ENCODE assay signal across 29 cellular contexts in the genomic region with DNA sequence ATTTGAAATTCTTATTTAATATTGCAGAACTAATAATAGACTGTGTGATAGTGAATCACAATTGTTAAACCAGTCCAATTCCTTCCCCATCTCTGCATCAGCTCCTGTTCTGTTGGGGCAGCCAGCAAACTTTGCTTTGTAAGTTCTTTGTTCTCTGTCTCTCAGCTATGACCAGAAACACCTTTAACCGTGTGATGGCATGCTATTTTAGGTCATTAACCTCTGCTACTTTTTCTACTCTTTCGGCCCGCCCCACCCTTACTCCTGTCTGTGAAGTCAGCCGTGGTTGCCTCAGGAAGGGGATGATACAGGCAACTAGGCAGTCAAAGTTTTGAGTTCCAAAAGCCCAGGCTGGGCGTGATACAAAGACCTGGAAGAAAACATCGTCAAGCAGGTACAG. TPM values are rescaled to one million over a fixed set of nuclear protein-coding genes. Genes with fewer than 3 reads are reported as not detected.
DNase-seq lines count a peak whose midpoint lies in the region; ATAC-seq, FAIRE-seq and TF ChIP-seq lines count a peak whose summit lies in the region.
"Had no signal": no experiment of that assay in that cellular context is flagged by ENCODE, and none has a peak within 500 bp of the region (broad histone marks: within the 10 kb centered on the region; RNA-seq: fewer than 3 reads in every experiment).

No MANE protein-coding gene starts in this region.

- H3K9me2 ChIP-seq in SK-N-SH, result no peaks in the 10 kb centered on the region

- TF ChIP-seq RAD21 in SK-N-SH (IDR thresholded peaks at IDR 0.05; ENCODE audit: low read length), result no peak

- H3K4me3 ChIP-seq in SK-N-SH (ENCODE audit: low read depth in 2 of 2, low read length in 1 of 2), result no peak overlapping the region
- H3K4me3 ChIP-seq: K562 had no signal

- H3K4me2 ChIP-seq in SK-N-SH, result no peak overlapping the region

- H3F3A ChIP-seq in SK-N-SH (replicated peaks; ENCODE audit: insufficient read depth), result no peaks in the 10 kb centered on the region

- no peaks in the 10 kb centered on the region for H3K9me3 ChIP-seq in SK-N-SH

- no peak for TF ChIP-seq EP300 in SK-N-SH (IDR thresholded peaks at IDR 0.05; ENCODE audit: borderline replicate concordance in 1 of 2, low read depth in 1 of 2, low read length in 1 of 2)

- ATAC-seq in esophagus mucosa (peak; percentile 94), HG03039 (IDR thresholded peaks at IDR 0.05; ENCODE audit: unreplicated experiment) (no peak)
- no peak for ATAC-seq in stimulated activated naive B cell treated with anti-CD40 and anti-IgM and Interleukin-4, amounts not matched to agents 10 μg/mL and 1 μg/mL and 100 μg/mL, for 72 hours (replicated peaks)
- ATAC-seq: K562, Panc1 had no signal

- CTCF ChIA-PET in SK-N-SH (lab: Yijun Ruan, JAX), result interaction anchor here (2.6 kb wide), 2 partner anchors 11 to 128 kb away, joined by 7 to 11 read pairs; no protein-coding TSS in a partner anchor

- POLR2A ChIA-PET in SK-N-SH (lab: Yijun Ruan, JAX), result no interaction called here

- H4K20me1 ChIP-seq in SK-N-SH (ENCODE audit: insufficient read depth), result no peaks in the 10 kb centered on the region

- no peak overlapping the region for H3K27ac ChIP-seq in SK-N-SH (ENCODE audit: low read depth in 2 of 2, low read length in 1 of 2)
- H3K27ac ChIP-seq: RWPE1 had no signal

- no peaks in the 10 kb centered on the region; the same call in 1 of the 2 replicates for H3K27me3 ChIP-seq in SK-N-SH (ENCODE audit: insufficient read depth)

- intact Hi-C loops in activated T-helper 2 cell treated with anti-CD3 and anti-CD28 coated beads, Interferon-gamma antibody, Interleukin-2, Interleukin-4, amounts not matched to agents 10 μg/mL and 5 μg/mL and 100 μg/mL, durations not matched to agents 14 hours and 24 hours and 36 hours (cut with micrococcal nuclease), result no loop called here

- 48% methylated on average over 6 of the region's 6 CpGs for WGBS in SK-N-SH (ENCODE audit: low lambda C conversion rate)

- H3K4me1 Mint-ChIP-seq in stimulated activated naive B cell treated with anti-CD40 and anti-IgM and Interleukin-4, amounts not matched to agents 10 μg/mL and 1 μg/mL and 100 μg/mL, for 72 hours, result peaks cover 0 to 4% of the 10 kb centered on the region in 2 donors
- H3K4me1 Mint-ChIP-seq in activated T-cell treated with anti-CD3 and anti-CD28 coated beads, Interleukin-2, amount 50 U/mL, for 24 hours (ENCODE audit: low read depth), result no peaks in the 10 kb centered on the region
- H3K4me1 Mint-ChIP-seq in activated T-helper 2 cell treated with anti-CD3 and anti-CD28 coated beads, Interferon-gamma antibody, Interleukin-2, Interleukin-4, amounts not matched to agents 10 μg/mL and 5 μg/mL and 100 μg/mL, durations not matched to agents 14 hours and 24 hours and 36 hours (ENCODE audit: low read depth), result peaks cover 1% of the 10 kb centered on the region

- H3K9me3 Mint-ChIP-seq in stimulated activated naive B cell treated with anti-CD40 and anti-IgM and Interleukin-4, amounts not matched to agents 10 μg/mL and 1 μg/mL and 100 μg/mL, for 72 hours, result no peaks in the 10 kb centered on the region
- no peaks in the 10 kb centered on the region for H3K9me3 Mint-ChIP-seq in activated T-cell treated with anti-CD3 and anti-CD28 coated beads, Interleukin-2, amount 50 U/mL, for 24 hours
- H3K9me3 Mint-ChIP-seq in activated T-helper 2 cell treated with anti-CD3 and anti-CD28 coated beads, Interferon-gamma antibody, Interleukin-2, Interleukin-4, amounts not matched to agents 10 μg/mL and 5 μg/mL and 100 μg/mL, durations not matched to agents 14 hours and 24 hours and 36 hours, result no peaks in the 10 kb centered on the region

- no peaks in the 10 kb centered on the region for H3K4me1 ChIP-seq in SK-N-SH (ENCODE audit: control insufficient read depth in 1 of 2, insufficient read depth in 2 of 2, low read depth in 1 of 2, low read length in 1 of 2)

- H3K27me3 Mint-ChIP-seq in stimulated activated naive B cell treated with anti-CD40 and anti-IgM and Interleukin-4, amounts not matched to agents 10 μg/mL and 1 μg/mL and 100 μg/mL, for 72 hours, result peaks cover 0 to 20% of the 10 kb centered on the region in 2 donors
- H3K27me3 Mint-ChIP-seq in activated T-cell treated with anti-CD3 and anti-CD28 coated beads, Interleukin-2, amount 50 U/mL, for 24 hours, result peaks cover 79% of the 10 kb centered on the region
- no peaks in the 10 kb centered on the region for H3K27me3 Mint-ChIP-seq in activated T-helper 2 cell treated with anti-CD3 and anti-CD28 coated beads, Interferon-gamma antibody, Interleukin-2, Interleukin-4, amounts not matched to agents 10 μg/mL and 5 μg/mL and 100 μg/mL, durations not matched to agents 14 hours and 24 hours and 36 hours (ENCODE audit: low read depth)

- TF ChIP-seq POLR2A in GM12892 (IDR thresholded peaks at IDR 0.05; ENCODE audit: low read depth, low read length), result no peak

- peak; percentile 27 for FAIRE-seq in GM12892 (lab: Jason Lieb, UNC)
- FAIRE-seq: HTR-8/SVneo, K562 had no signal

- no peaks in the 10 kb centered on the region for H3K36me3 Mint-ChIP-seq in stimulated activated naive B cell treated with anti-CD40 and anti-IgM and Interleukin-4, amounts not matched to agents 10 μg/mL and 1 μg/mL and 100 μg/mL, for 72 hours
- H3K36me3 Mint-ChIP-seq in activated T-cell treated with anti-CD3 and anti-CD28 coated beads, Interleukin-2, amount 50 U/mL, for 24 hours (ENCODE audit: low read depth), result no peaks in the 10 kb centered on the region
- no peaks in the 10 kb centered on the region for H3K36me3 Mint-ChIP-seq in activated T-helper 2 cell treated with anti-CD3 and anti-CD28 coated beads, Interferon-gamma antibody, Interleukin-2, Interleukin-4, amounts not matched to agents 10 μg/mL and 5 μg/mL and 100 μg/mL, durations not matched to agents 14 hours and 24 hours and 36 hours (ENCODE audit: low read depth)

- H3K4me3 Mint-ChIP-seq in stimulated activated naive B cell treated with anti-CD40 and anti-IgM and Interleukin-4, amounts not matched to agents 10 μg/mL and 1 μg/mL and 100 μg/mL, for 72 hours, result no peak overlapping the region
- no peak overlapping the region for H3K4me3 Mint-ChIP-seq in activated T-cell treated with anti-CD3 and anti-CD28 coated beads, Interleukin-2, amount 50 U/mL, for 24 hours
- H3K4me3 Mint-ChIP-seq in activated T-helper 2 cell treated with anti-CD3 and anti-CD28 coated beads, Interferon-gamma antibody, Interleukin-2, Interleukin-4, amounts not matched to agents 10 μg/mL and 5 μg/mL and 100 μg/mL, durations not matched to agents 14 hours and 24 hours and 36 hours (ENCODE audit: low read depth), result no peak overlapping the region

- no peak overlapping the region for H3K9ac ChIP-seq in SK-N-SH

- no peak for TF ChIP-seq CTCF in SK-N-SH (IDR thresholded peaks at IDR 0.05)

- peak overlapping the region; percentile 77 for H3K27ac Mint-ChIP-seq in stimulated activated naive B cell treated with anti-CD40 and anti-IgM and Interleukin-4, amounts not matched to agents 10 μg/mL and 1 μg/mL and 100 μg/mL, for 72 hours
- no peak overlapping the region for H3K27ac Mint-ChIP-seq in activated T-cell treated with anti-CD3 and anti-CD28 coated beads, Interleukin-2, amount 50 U/mL, for 24 hours
- H3K27ac Mint-ChIP-seq in activated T-helper 2 cell treated with anti-CD3 and anti-CD28 coated beads, Interferon-gamma antibody, Interleukin-2, Interleukin-4, amounts not matched to agents 10 μg/mL and 5 μg/mL and 100 μg/mL, durations not matched to agents 14 hours and 24 hours and 36 hours, result no peak overlapping the region

- no peak for DNase-seq in GM12892 (ENCODE audit: insufficient read length)
- no peak for DNase-seq in SK-N-SH
- no peak for DNase-seq in stimulated activated naive B cell treated with anti-CD40 and anti-IgM and Interleukin-4, amounts not matched to agents 10 μg/mL and 1 μg/mL and 100 μg/mL, for 72 hours
- no peak for DNase-seq in activated T-cell treated with anti-CD3 and anti-CD28 coated beads, Interleukin-2, amount 50 U/mL, for 24 hours
- no peak for DNase-seq in activated T-helper 2 cell treated with anti-CD3 and anti-CD28 coated beads, Interferon-gamma antibody, Interleukin-2, Interleukin-4, amounts not matched to agents 10 μg/mL and 5 μg/mL and 100 μg/mL, durations not matched to agents 14 hours and 24 hours and 36 hours (ENCODE audit: low spot score)
- DNase-seq: DMS153; DND-41; H7; Kasumi-1; MV-4-11; NCI-H1105; NCI-H1436 treated with DMSO at 0.1 percent for 48 hours; NCI-H187 treated with DMSO at 0.1 percent for 48 hours; NCI-H2107; NCI-H446; NCI-H524 treated with DMSO at 0.1 percent for 48 hours; NCI-H774; NK-92 treated with Interleukin-12 subunit alpha and Interleukin-12 subunit beta, amount 100 ng/mL, for 24 hours; SHP77 had no signal

- no peaks in the 10 kb centered on the region for H3K79me2 ChIP-seq in SK-N-SH (ENCODE audit: insufficient read depth)

- H2AFZ ChIP-seq in SK-N-SH (ENCODE audit: low read depth), result no peak overlapping the region

- H3K36me3 ChIP-seq in SK-N-SH (replicated peaks in 1 of 2; ENCODE audit: control insufficient read depth in 1 of 2, insufficient read depth in 2 of 2, low read length in 1 of 2), result no peaks in the 10 kb centered on the region

TF ChIP-seq in SK-N-SH, 30 proteins besides CTCF, POLR2A, EP300 and RAD21:
- TF ChIP-seq GABPA (IDR thresholded peaks at IDR 0.05; ENCODE audit: low read depth) (no peak), FOSL2 (IDR thresholded peaks at IDR 0.05; ENCODE audit: borderline replicate concordance, low read depth) (peak; percentile 12; the same call in 1 of the 2 replicates)

RNA-seq across cellular contexts. Expression of a gene that starts 51.3 kb away (rescaled TPM):
- polyA plus RNA-seq in GM12892 (2012; ENCODE audit: missing spikeins), result not detected
- 0.19 and 0.25 TPM in 2 replicates for polyA plus RNA-seq in SK-N-SH (2012; rRNA removed)
- 0.28 and 0.33 TPM in 2 replicates for polyA plus RNA-seq in SK-N-SH (2012; cell fraction: cytosol; rRNA removed)
- 0.07 and 0.08 TPM in 2 replicates for polyA plus RNA-seq in SK-N-SH (2012; cell fraction: nucleus; rRNA removed)
- 4.4 TPM for total RNA-seq in esophagus mucosa
- total RNA-seq in activated T-helper 2 cell treated with anti-CD3 and anti-CD28 coated beads, Interferon-gamma antibody, Interleukin-2, Interleukin-4, amounts not matched to agents 10 μg/mL and 5 μg/mL and 100 μg/mL, durations not matched to agents 14 hours and 24 hours and 36 hours, result 2.3 and 3.4 TPM in 2 replicates
- total RNA-seq: A172, K562, M059J, SK-MEL-5 had no signal
- polyA plus RNA-seq: BJ had no signal
